In genomic region chr1:24010650-24011049, GRCh38 we compare ENCODE assay signal across 1 cellular context.
TF ChIP-seq lines count a peak whose summit lies in the region.

No MANE protein-coding gene starts in this region.

TF ChIP-seq in HepG2, 621 proteins besides CTCF, POLR2A, EP300 and RAD21:
- TF ChIP-seq PCBP2 (optimal IDR thresholded peaks at IDR 0.05; ENCODE audit: low read depth, low read length, poor library complexity, severe bottlenecking) (no peak), ZNF773 (CRISPR knock-in tag; IDR thresholded peaks at IDR 0.05; ENCODE audit: borderline replicate concordance) (no peak), ZFP41 (CRISPR knock-in tag; IDR thresholded peaks at IDR 0.05; ENCODE audit: borderline replicate concordance) (no peak), RNF219 (CRISPR knock-in tag; IDR thresholded peaks at IDR 0.05) (no peak), U2AF2 (IDR thresholded peaks at IDR 0.05; ENCODE audit: low read depth, low read length) (no peak), SRSF4 (IDR thresholded peaks at IDR 0.05; ENCODE audit: low read depth, low read length, poor library complexity, severe bottlenecking) (no peak), HNRNPK (IDR thresholded peaks at IDR 0.05; ENCODE audit: low read depth, low read length, poor library complexity, severe bottlenecking) (peak; percentile 70), ZNF510 (CRISPR knock-in tag; IDR thresholded peaks at IDR 0.05; ENCODE audit: low read depth) (no peak), ZNF383 (CRISPR knock-in tag; IDR thresholded peaks at IDR 0.05; ENCODE audit: borderline replicate concordance) (no peak), ZNF274 (CRISPR knock-in tag; IDR thresholded peaks at IDR 0.05) (no peak), TOE1 (CRISPR knock-in tag; IDR thresholded peaks at IDR 0.05) (no peak), PCBP1 (IDR thresholded peaks at IDR 0.05; ENCODE audit: borderline replicate concordance, low read depth, low read length) (0 out of 2 replicates have a peak, but pooled peaks have one; percentile 38), SALL1 (CRISPR knock-in tag; IDR thresholded peaks at IDR 0.05) (no peak), ZNF143 (CRISPR knock-in tag; IDR thresholded peaks at IDR 0.05) (no peak)
- TF ChIP-seq, protein P1, sequence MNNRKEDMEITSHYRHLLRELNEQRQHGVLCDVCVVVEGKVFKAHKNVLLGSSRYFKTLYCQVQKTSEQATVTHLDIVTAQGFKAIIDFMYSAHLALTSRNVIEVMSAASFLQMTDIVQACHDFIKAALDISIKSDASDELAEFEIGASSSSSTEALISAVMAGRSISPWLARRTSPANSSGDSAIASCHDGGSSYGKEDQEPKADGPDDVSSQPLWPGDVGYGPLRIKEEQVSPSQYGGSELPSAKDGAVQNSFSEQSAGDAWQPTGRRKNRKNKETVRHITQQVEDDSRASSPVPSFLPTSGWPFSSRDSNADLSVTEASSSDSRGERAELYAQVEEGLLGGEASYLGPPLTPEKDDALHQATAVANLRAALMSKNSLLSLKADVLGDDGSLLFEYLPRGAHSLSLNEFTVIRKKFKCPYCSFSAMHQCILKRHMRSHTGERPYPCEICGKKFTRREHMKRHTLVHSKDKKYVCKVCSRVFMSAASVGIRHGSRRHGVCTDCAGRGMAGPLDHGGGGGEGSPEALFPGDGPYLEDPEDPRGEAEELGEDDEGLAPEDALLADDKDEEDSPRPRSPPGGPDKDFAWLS (CRISPR knock-in tag; IDR thresholded peaks at IDR 0.05; ENCODE audit: borderline replicate concordance) = no peak
- TF ChIP-seq, protein P2, sequence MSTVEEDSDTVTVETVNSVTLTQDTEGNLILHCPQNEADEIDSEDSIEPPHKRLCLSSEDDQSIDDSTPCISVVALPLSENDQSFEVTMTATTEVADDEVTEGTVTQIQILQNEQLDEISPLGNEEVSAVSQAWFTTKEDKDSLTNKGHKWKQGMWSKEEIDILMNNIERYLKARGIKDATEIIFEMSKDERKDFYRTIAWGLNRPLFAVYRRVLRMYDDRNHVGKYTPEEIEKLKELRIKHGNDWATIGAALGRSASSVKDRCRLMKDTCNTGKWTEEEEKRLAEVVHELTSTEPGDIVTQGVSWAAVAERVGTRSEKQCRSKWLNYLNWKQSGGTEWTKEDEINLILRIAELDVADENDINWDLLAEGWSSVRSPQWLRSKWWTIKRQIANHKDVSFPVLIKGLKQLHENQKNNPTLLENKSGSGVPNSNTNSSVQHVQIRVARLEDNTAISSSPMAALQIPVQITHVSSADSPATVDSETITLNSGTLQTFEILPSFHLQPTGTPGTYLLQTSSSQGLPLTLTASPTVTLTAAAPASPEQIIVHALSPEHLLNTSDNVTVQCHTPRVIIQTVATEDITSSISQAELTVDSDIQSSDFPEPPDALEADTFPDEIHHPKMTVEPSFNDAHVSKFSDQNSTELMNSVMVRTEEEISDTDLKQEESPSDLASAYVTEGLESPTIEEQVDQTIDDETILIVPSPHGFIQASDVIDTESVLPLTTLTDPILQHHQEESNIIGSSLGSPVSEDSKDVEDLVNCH (CRISPR knock-in tag; IDR thresholded peaks at IDR 0.05) = no peak
